Comparison of ENCODE assay signal across 7 cellular contexts in genomic region chr4:76993787-76994641, GRCh38. TPM values are rescaled to one million over a fixed set of nuclear protein-coding genes. Genes with fewer than 3 reads are reported as not detected.
A peak's percentile ranks its signal among the peaks of the same experiment; 100 is the strongest.
DNase-seq lines count a peak whose midpoint lies in the region; ATAC-seq lines count a peak whose summit lies in the region.

No MANE protein-coding gene starts in this region.

- DNase-seq in T-helper 1 cell (peak; percentile 10 to 63 (median 53)), cerebellum (ENCODE audit: low spot score) (peak; percentile 53), dedifferentiated amniotic fluid mesenchymal stem cell (ENCODE audit: extremely low spot score) (no peak), AML-193 (lab: John Stamatoyannopoulos, UW) (no peak)
- DNase-seq in stimulated activated naive CD8-positive, alpha-beta T cell treated with anti-CD3 and anti-CD28 coated beads, Interleukin-15, Interleukin-2, amounts not matched to agents 100 U/mL and 50 U/mL, for 24 hours, result peak; percentile 26

- ATAC-seq in GM19351 (IDR thresholded peaks at IDR 0.05; ENCODE audit: unreplicated experiment) (peak; percentile 93), HG03139 (IDR thresholded peaks at IDR 0.05; ENCODE audit: unreplicated experiment) (peak; percentile 82)
- peak; percentile 71 for ATAC-seq in stimulated activated naive CD8-positive, alpha-beta T cell treated with anti-CD3 and anti-CD28 coated beads, Interleukin-15, Interleukin-2, amounts not matched to agents 100 U/mL and 50 U/mL, for 24 hours

RNA-seq across cellular contexts. Expression of gene SEPTIN11, which starts 44.5 kb away (rescaled TPM):
- total RNA-seq in cerebellum, result 185 TPM

Comparison
In these comparisons a context has a peak if more than half of its experiments do, and no peak if none do; other contexts are left out.
1. DNase-seq: peak in T-helper 1 cell (5 of 5), cerebellum (single experiment) and stimulated activated naive CD8-positive, alpha-beta T cell treated with anti-CD3 and anti-CD28 coated beads, Interleukin-15, Interleukin-2, amounts not matched to agents 100 U/mL and 50 U/mL, for 24 hours (single experiment); none in dedifferentiated amniotic fluid mesenchymal stem cell (single experiment) and AML-193 (0 of 2).
2. Peak in every context shown above with its lines, with median percentiles within 50 percentile points of each other: ATAC-seq.